Comparison of ENCODE assay signal across 8 cellular contexts in the genomic region with DNA sequence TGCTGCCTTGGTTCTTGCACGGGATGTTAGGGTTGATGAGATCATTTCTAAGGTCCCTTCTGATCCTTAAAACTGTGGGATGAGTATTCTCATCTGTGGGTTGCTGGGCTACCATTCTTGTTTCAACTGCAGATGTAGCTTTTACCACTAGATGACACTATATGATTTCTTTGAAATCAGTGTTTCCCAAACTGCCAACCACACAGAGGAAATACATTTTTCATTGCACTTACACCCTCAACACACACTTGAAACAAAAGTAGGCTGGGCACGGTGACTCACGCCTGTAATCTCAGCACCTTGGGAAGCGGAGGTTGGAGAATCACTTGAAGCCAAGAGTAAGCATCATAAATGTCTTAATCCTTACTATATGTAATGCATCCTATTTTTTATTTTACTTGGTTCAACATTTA. TPM values are rescaled to one million over a fixed set of nuclear protein-coding genes. Genes with fewer than 3 reads are reported as not detected.
DNase-seq lines count a peak whose midpoint lies in the region; ATAC-seq lines count a peak whose summit lies in the region.

No MANE protein-coding gene starts in this region.

- H3K27me3 Mint-ChIP-seq in activated naive CD4-positive, alpha-beta T cell treated with anti-CD3 and anti-CD28 coated beads for 36 hours (ENCODE audit: low read depth) = no peaks in the 10 kb centered on the region

- DNase-seq in activated T-cell treated with anti-CD3 and anti-CD28 coated beads for 24 hours (ENCODE audit: low read depth) = peak; percentile 21
- DNase-seq in activated T-cell treated with anti-CD3 and anti-CD28 coated beads for 4 hours = no peak
- DNase-seq in NCI-H510A treated with DMSO at 0.1 percent for 48 hours (lab: John Stamatoyannopoulos, UW) = peak; percentile 74
- DNase-seq in activated naive CD4-positive, alpha-beta T cell treated with anti-CD3 and anti-CD28 coated beads for 36 hours = peak; percentile 73
- peak; percentile 50 for DNase-seq in hepatic stellate cell (ENCODE audit: low spot score)
- DNase-seq in stimulated activated CD4-positive, alpha-beta T cell treated with anti-CD3 and anti-CD28 coated beads, Interleukin-4, amount 100 ng/mL, for 24 hours = peak; percentile 34

- H3K4me3 Mint-ChIP-seq in activated naive CD4-positive, alpha-beta T cell treated with anti-CD3 and anti-CD28 coated beads for 36 hours = no peak overlapping the region

- no peak overlapping the region for H3K27ac Mint-ChIP-seq in activated naive CD4-positive, alpha-beta T cell treated with anti-CD3 and anti-CD28 coated beads for 36 hours

- no peak for ATAC-seq in GM18861 (IDR thresholded peaks at IDR 0.05; ENCODE audit: unreplicated experiment)
- no peak for ATAC-seq in GM19455 (IDR thresholded peaks at IDR 0.05; ENCODE audit: unreplicated experiment)

- H3K9me3 Mint-ChIP-seq in activated naive CD4-positive, alpha-beta T cell treated with anti-CD3 and anti-CD28 coated beads for 36 hours = no peaks in the 10 kb centered on the region

- CTCF ChIA-PET in activated naive CD4-positive, alpha-beta T cell treated with anti-CD3 and anti-CD28 coated beads for 36 hours (lab: Charles Lee) = interaction anchor here (0.7 to 5.0 kb wide), 3 partner anchors 10 to 106 kb away, joined by 3 to 68 read pairs (median 4); no protein-coding TSS in a partner anchor

- intact Hi-C loops in activated naive CD4-positive, alpha-beta T cell treated with anti-CD3 and anti-CD28 coated beads for 36 hours (cut with micrococcal nuclease) = loop anchor here (1.0 kb wide), 3 partner anchors 29 to 98 kb away; no protein-coding TSS in a partner anchor

- H3K36me3 Mint-ChIP-seq in activated naive CD4-positive, alpha-beta T cell treated with anti-CD3 and anti-CD28 coated beads for 36 hours (ENCODE audit: low read depth) = peaks cover 3% of the 10 kb centered on the region

- H3K4me1 Mint-ChIP-seq in activated naive CD4-positive, alpha-beta T cell treated with anti-CD3 and anti-CD28 coated beads for 36 hours (ENCODE audit: low read depth) = peaks cover 36% of the 10 kb centered on the region

RNA-seq across cellular contexts. Expression of a gene that starts 15.3 kb away (rescaled TPM):
- 10 to 100 TPM; 34.7 to 35.3 TPM for total RNA-seq in activated naive CD4-positive, alpha-beta T cell treated with anti-CD3 and anti-CD28 coated beads for 36 hours
